ENCODE assay signal across 8 cellular contexts in the genomic region with DNA sequence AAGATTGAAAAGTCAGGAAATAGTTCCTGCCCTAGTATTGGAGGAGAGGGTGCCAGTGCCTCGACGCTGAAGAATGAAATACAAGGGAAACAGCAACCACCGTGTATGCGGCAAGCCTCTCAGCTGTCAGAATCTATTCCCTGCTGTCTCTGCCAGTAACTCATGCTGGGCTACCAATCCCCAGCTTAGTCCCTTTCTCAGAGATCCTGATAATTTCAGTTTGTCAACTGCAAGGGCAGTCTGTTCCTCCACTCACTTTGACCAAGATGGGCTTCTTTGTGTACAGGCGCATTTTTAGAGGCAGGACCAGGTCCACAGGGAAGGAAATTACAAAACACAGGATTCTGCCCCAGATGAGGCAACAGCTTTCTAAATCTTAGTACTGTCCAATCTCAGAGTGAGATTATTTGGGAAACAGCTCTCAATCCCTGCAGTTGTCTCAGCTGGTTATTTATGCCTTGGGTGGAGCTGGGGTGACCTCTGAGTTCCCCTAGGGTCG. TPM values are rescaled to one million over a fixed set of nuclear protein-coding genes. Genes with fewer than 3 reads are reported as not detected.
A peak's percentile ranks its signal among the peaks of the same experiment; 100 is the strongest.
DNase-seq lines count a peak whose midpoint lies in the region; ATAC-seq and TF ChIP-seq lines count a peak whose summit lies in the region.

No MANE protein-coding gene starts in this region.

- peaks cover 61% of the 10 kb centered on the region for H3K4me1 Mint-ChIP-seq in activated CD4-positive, alpha-beta memory T cell treated with anti-CD3 and anti-CD28 coated beads, Interleukin-2, amount 10 ng/mL, durations not matched to agents 7 days and 5 days
- peaks cover 17% of the 10 kb centered on the region for H3K4me1 Mint-ChIP-seq in activated CD4-positive, alpha-beta memory T cell treated with anti-CD3 and anti-CD28 coated beads for 36 hours (ENCODE audit: low read depth)

- no peaks in the 10 kb centered on the region for H3K9me3 Mint-ChIP-seq in activated CD4-positive, alpha-beta memory T cell treated with anti-CD3 and anti-CD28 coated beads, Interleukin-2, amount 10 ng/mL, durations not matched to agents 7 days and 5 days
- no peaks in the 10 kb centered on the region for H3K9me3 Mint-ChIP-seq in activated CD4-positive, alpha-beta memory T cell treated with anti-CD3 and anti-CD28 coated beads for 36 hours

- no peak for ATAC-seq in HG02870 (IDR thresholded peaks at IDR 0.05; ENCODE audit: unreplicated experiment)

- H3K27ac ChIP-seq in left ventricle myocardium inferior (replicated peaks) = peak overlapping the region; percentile 94
- peak overlapping the region; percentile 53 for H3K27ac ChIP-seq in substantia nigra (ENCODE audit: low read depth, low read length, poor library complexity, severe bottlenecking)

- peak overlapping the region; percentile 62 for H3K27ac Mint-ChIP-seq in activated CD4-positive, alpha-beta memory T cell treated with anti-CD3 and anti-CD28 coated beads, Interleukin-2, amount 10 ng/mL, durations not matched to agents 7 days and 5 days
- no peak overlapping the region for H3K27ac Mint-ChIP-seq in activated CD4-positive, alpha-beta memory T cell treated with anti-CD3 and anti-CD28 coated beads for 36 hours

- no peaks in the 10 kb centered on the region for H3K27me3 Mint-ChIP-seq in activated CD4-positive, alpha-beta memory T cell treated with anti-CD3 and anti-CD28 coated beads, Interleukin-2, amount 10 ng/mL, durations not matched to agents 7 days and 5 days
- H3K27me3 Mint-ChIP-seq in activated CD4-positive, alpha-beta memory T cell treated with anti-CD3 and anti-CD28 coated beads for 36 hours = no peaks in the 10 kb centered on the region

- POLR2A ChIA-PET in activated CD4-positive, alpha-beta memory T cell treated with anti-CD3 and anti-CD28 coated beads, Interleukin-2, amount 10 ng/mL, durations not matched to agents 7 days and 5 days (lab: Charles Lee) = interaction anchor here (0.6 to 7.3 kb wide), 5 partner anchors 10 to 595 kb away, joined by 3 to 84 read pairs (median 7); partner anchors contain the start of genes NOB1 and WWP2
- POLR2A ChIA-PET in activated CD4-positive, alpha-beta memory T cell treated with anti-CD3 and anti-CD28 coated beads for 36 hours (lab: Charles Lee) = interaction anchor here (1.4 kb wide), 1 partner anchor 30 kb away, joined by 5 read pairs; the partner anchor contains the start of gene NOB1

- H3K9me3 ChIP-seq in left ventricle myocardium inferior (replicated peaks) = no peaks in the 10 kb centered on the region

- peaks cover 7% of the 10 kb centered on the region for H3K36me3 Mint-ChIP-seq in activated CD4-positive, alpha-beta memory T cell treated with anti-CD3 and anti-CD28 coated beads, Interleukin-2, amount 10 ng/mL, durations not matched to agents 7 days and 5 days (ENCODE audit: low read depth)
- no peaks in the 10 kb centered on the region for H3K36me3 Mint-ChIP-seq in activated CD4-positive, alpha-beta memory T cell treated with anti-CD3 and anti-CD28 coated beads for 36 hours

- peak overlapping the region; percentile 89 for H3K4me3 Mint-ChIP-seq in activated CD4-positive, alpha-beta memory T cell treated with anti-CD3 and anti-CD28 coated beads, Interleukin-2, amount 10 ng/mL, durations not matched to agents 7 days and 5 days
- no peak overlapping the region for H3K4me3 Mint-ChIP-seq in activated CD4-positive, alpha-beta memory T cell treated with anti-CD3 and anti-CD28 coated beads for 36 hours

- peaks cover 38% of the 10 kb centered on the region for H3K4me1 ChIP-seq in left ventricle myocardium inferior

- H3K27me3 ChIP-seq in left ventricle myocardium inferior (ENCODE audit: low read depth) = no peaks in the 10 kb centered on the region

- no peak for TF ChIP-seq CTCF in WI38 (IDR thresholded peaks at IDR 0.05; ENCODE audit: low read depth, low read length)
- no peak for TF ChIP-seq CTCF in left ventricle myocardium inferior (IDR thresholded peaks at IDR 0.05; ENCODE audit: borderline replicate concordance)

- peak overlapping the region; percentile 79 for H3K4me3 ChIP-seq in WI38 (ENCODE audit: low read depth, low read length)
- peak overlapping the region; percentile 75 for H3K4me3 ChIP-seq in left ventricle myocardium inferior

- intact Hi-C loops in activated CD4-positive, alpha-beta memory T cell treated with anti-CD3 and anti-CD28 coated beads for 36 hours (cut with micrococcal nuclease) = no loop called here
- intact Hi-C loops in left ventricle myocardium inferior (cut with micrococcal nuclease) = no loop called here

- CTCF ChIA-PET in activated CD4-positive, alpha-beta memory T cell treated with anti-CD3 and anti-CD28 coated beads, Interleukin-2, amount 10 ng/mL, durations not matched to agents 7 days and 5 days (lab: Charles Lee) = interaction anchor here (7.4 kb wide), 1 partner anchor 30 kb away, joined by 87 read pairs; the partner anchor contains the start of gene NOB1
- CTCF ChIA-PET in activated CD4-positive, alpha-beta memory T cell treated with anti-CD3 and anti-CD28 coated beads for 36 hours (lab: Charles Lee) = interaction anchor here (6.5 kb wide), 1 partner anchor 29 kb away, joined by 54 read pairs; the partner anchor contains the start of gene NOB1

- no peak for DNase-seq in activated CD4-positive, alpha-beta memory T cell treated with anti-CD3 and anti-CD28 coated beads, Interleukin-2, amount 10 ng/mL, durations not matched to agents 7 days and 5 days
- DNase-seq in activated CD4-positive, alpha-beta memory T cell treated with anti-CD3 and anti-CD28 coated beads for 36 hours = no peak
- no peak for DNase-seq in left ventricle myocardium inferior
- DNase-seq in substantia nigra (lab: John Stamatoyannopoulos, UW) = peak in 2 of 49 donors; percentile 9 to 16
- no peak for DNase-seq in AG08396 (ENCODE audit: low spot score)
- no peak for DNase-seq in kidney glomerular epithelial cell (lab: John Stamatoyannopoulos, UW)

- H3K36me3 ChIP-seq in left ventricle myocardium inferior = no peaks in the 10 kb centered on the region

RNA-seq across cellular contexts. Expression of gene NQO1, which starts 1.3 kb away (rescaled TPM):
- 10 to 100 TPM; 31.2 to 35.6 TPM for total RNA-seq in activated CD4-positive, alpha-beta memory T cell treated with anti-CD3 and anti-CD28 coated beads, Interleukin-2, amount 10 ng/mL, durations not matched to agents 7 days and 5 days
- total RNA-seq in activated CD4-positive, alpha-beta memory T cell treated with anti-CD3 and anti-CD28 coated beads for 36 hours = 10 to 100 TPM; 14.9 to 18.2 TPM
- total RNA-seq in left ventricle myocardium inferior = 22.7 TPM

RNA-seq across cellular contexts. Expression of gene NOB1, which starts 29.7 kb away (rescaled TPM):
- total RNA-seq in activated CD4-positive, alpha-beta memory T cell treated with anti-CD3 and anti-CD28 coated beads, Interleukin-2, amount 10 ng/mL, durations not matched to agents 7 days and 5 days = 10 to 100 TPM; 60.6 to 62.5 TPM
- 10 to 100 TPM; 92.4 to 95.2 TPM for total RNA-seq in activated CD4-positive, alpha-beta memory T cell treated with anti-CD3 and anti-CD28 coated beads for 36 hours
- total RNA-seq in left ventricle myocardium inferior = 14.7 TPM

RNA-seq across cellular contexts. Expression of gene WWP2, which starts 37.1 kb away (rescaled TPM):
- total RNA-seq in activated CD4-positive, alpha-beta memory T cell treated with anti-CD3 and anti-CD28 coated beads, Interleukin-2, amount 10 ng/mL, durations not matched to agents 7 days and 5 days = 10 to 100 TPM; 59.4 to 61.6 TPM
- 10 to 100 TPM; 35.8 to 39.5 TPM for total RNA-seq in activated CD4-positive, alpha-beta memory T cell treated with anti-CD3 and anti-CD28 coated beads for 36 hours
- 21.3 TPM for total RNA-seq in left ventricle myocardium inferior
